8 cellular contexts compared by ENCODE assay signal in the genomic region with DNA sequence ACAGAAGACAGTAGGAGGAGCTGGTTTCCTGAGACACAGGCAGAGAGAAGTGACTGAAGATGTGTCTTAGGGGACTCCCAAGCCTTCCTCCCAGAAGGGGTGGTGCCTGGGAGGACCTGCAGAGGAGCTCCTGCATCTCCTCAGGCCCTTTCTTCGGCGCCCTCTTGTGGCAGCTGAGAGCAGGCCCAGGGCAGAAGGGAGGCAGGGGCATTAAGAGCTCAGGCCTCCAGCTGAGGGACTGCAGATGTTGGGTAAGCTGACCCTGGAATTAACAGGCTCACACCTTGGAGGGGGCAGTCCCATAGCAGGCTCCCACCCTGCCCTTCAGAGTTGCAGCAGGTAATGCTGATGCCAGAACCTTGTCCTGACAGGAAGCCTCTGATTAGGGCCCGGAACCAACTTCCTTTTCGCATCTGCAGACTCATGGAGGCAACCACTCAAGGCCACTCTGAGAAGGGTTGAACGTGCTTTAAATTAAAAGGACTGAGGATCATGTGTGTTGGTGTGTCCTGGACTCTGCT.
DNase-seq lines count a peak whose midpoint lies in the region; ATAC-seq and TF ChIP-seq lines count a peak whose summit lies in the region.
"Not testable (repeated sequence)": the region's sequence is repeated elsewhere in the genome, so short reads cannot be mapped to it uniquely, and the experiment has no call there.

No MANE protein-coding gene starts in this region.

- H3K27ac Mint-ChIP-seq in activated naive CD8-positive, alpha-beta T cell treated with anti-CD3 and anti-CD28 coated beads for 36 hours: peak overlapping the region; percentile 90

- H3K4me3 Mint-ChIP-seq in activated naive CD8-positive, alpha-beta T cell treated with anti-CD3 and anti-CD28 coated beads for 36 hours: peak overlapping the region; percentile 93

- peak overlapping the region; percentile 55 for H3K9ac ChIP-seq in Loucy (ENCODE audit: low read depth, low read length, poor library complexity, severe bottlenecking)

- H3K27me3 Mint-ChIP-seq in activated naive CD8-positive, alpha-beta T cell treated with anti-CD3 and anti-CD28 coated beads for 36 hours: not testable (repeated sequence)

- H2AFZ ChIP-seq in Loucy (ENCODE audit: low read length): not testable (repeated sequence)

- H3K4me2 ChIP-seq in Loucy (ENCODE audit: low read depth, low read length, poor library complexity, severe bottlenecking): peak overlapping the region; percentile 60

- not testable (repeated sequence) for H3K79me2 ChIP-seq in Loucy (ENCODE audit: insufficient read depth, low read length)

- not testable (repeated sequence) for H3F3A ChIP-seq in Loucy (ENCODE audit: low read depth)

- not testable (repeated sequence) for H3K36me3 ChIP-seq in Loucy (ENCODE audit: insufficient read depth, low read length); WERI-Rb-1; right atrium auricular region

- H3K27me3 ChIP-seq in AG04450 (ENCODE audit: control insufficient read depth, insufficient read depth, low read length); Loucy (ENCODE audit: insufficient read depth, low read length, poor library complexity, severe bottlenecking); WERI-Rb-1 (ENCODE audit: insufficient read depth, low read depth, severe bottlenecking); right atrium auricular region: not testable (repeated sequence)

- H3K36me3 Mint-ChIP-seq in activated naive CD8-positive, alpha-beta T cell treated with anti-CD3 and anti-CD28 coated beads for 36 hours: not testable (repeated sequence)

- ATAC-seq in GM18858 (IDR thresholded peaks at IDR 0.05; ENCODE audit: unreplicated experiment) (peak; percentile 76), HG02678 (IDR thresholded peaks at IDR 0.05; ENCODE audit: unreplicated experiment) (peak; percentile 73)

- not testable (repeated sequence) for H4K20me1 ChIP-seq in Loucy (ENCODE audit: insufficient read depth, low read length, poor library complexity, severe bottlenecking)

- H3K4me1 ChIP-seq in Loucy (ENCODE audit: insufficient read depth, low read length, poor library complexity, severe bottlenecking); right atrium auricular region: not testable (repeated sequence)

- not testable (repeated sequence) for H3K9me2 ChIP-seq in Loucy (replicated peaks; ENCODE audit: low read depth, low read length)

- not testable (repeated sequence) for H3K27ac ChIP-seq in AG04450 (ENCODE audit: low read depth, low read length); WERI-Rb-1; right atrium auricular region

- TF ChIP-seq CTCF in AG04450 (IDR thresholded peaks at IDR 0.05; ENCODE audit: low read depth, low read length) (peak; percentile 22; the same call in 1 of the 2 replicates), WERI-Rb-1 (IDR thresholded peaks at IDR 0.05; ENCODE audit: low read depth, low read length) (peak; percentile 17; the same call in 1 of the 2 replicates), right atrium auricular region (IDR thresholded peaks at IDR 0.05) (peak; percentile 21 to 43)
- not testable (repeated sequence) for TF ChIP-seq CTCF in Loucy (conservative IDR thresholded peaks at IDR 0.05; ENCODE audit: low read length)

- CTCF ChIA-PET in AG04450 (lab: Charles Lee): interaction anchor here (0.6 to 2.7 kb wide), 13 partner anchors 9 to 473 kb away, joined by 3 to 14 read pairs (median 4); no protein-coding TSS in a partner anchor

- POLR2A ChIA-PET in AG04450 (lab: Yijun Ruan, JAX): not testable (repeated sequence)

- not testable (repeated sequence) for H3K4me3 ChIP-seq in AG04450 (ENCODE audit: low read depth, low read length); WERI-Rb-1 (ENCODE audit: low read depth, low read length); right atrium auricular region
- peak overlapping the region; percentile 68 for H3K4me3 ChIP-seq in Loucy (ENCODE audit: low read length, poor library complexity, severe bottlenecking)

- not testable (repeated sequence) for DNase-seq in AG04450 (ENCODE audit: low read depth, low spot score); right atrium auricular region (ENCODE audit: low spot score)
- DNase-seq in WERI-Rb-1: peak; percentile 81
- peak; percentile 58 for DNase-seq in activated naive CD8-positive, alpha-beta T cell treated with anti-CD3 and anti-CD28 coated beads for 36 hours
- DNase-seq in stimulated activated CD4-positive, alpha-beta T cell treated with anti-CD3 and anti-CD28 coated beads, Interleukin-15, amount 100 ng/mL, for 24 hours: peak; percentile 89

- not testable (repeated sequence) for H3K9me3 ChIP-seq in AG04450 (ENCODE audit: control insufficient read depth, insufficient read depth, low read length); Loucy (ENCODE audit: insufficient read depth, low read depth, low read length); WERI-Rb-1 (ENCODE audit: severe bottlenecking); right atrium auricular region

- not testable (repeated sequence) for H3K9me3 Mint-ChIP-seq in activated naive CD8-positive, alpha-beta T cell treated with anti-CD3 and anti-CD28 coated beads for 36 hours

- peaks cover 20% of the 10 kb centered on the region for H3K4me1 Mint-ChIP-seq in activated naive CD8-positive, alpha-beta T cell treated with anti-CD3 and anti-CD28 coated beads for 36 hours
